ENCODE assay signal across 21 cellular contexts in the genomic region with DNA sequence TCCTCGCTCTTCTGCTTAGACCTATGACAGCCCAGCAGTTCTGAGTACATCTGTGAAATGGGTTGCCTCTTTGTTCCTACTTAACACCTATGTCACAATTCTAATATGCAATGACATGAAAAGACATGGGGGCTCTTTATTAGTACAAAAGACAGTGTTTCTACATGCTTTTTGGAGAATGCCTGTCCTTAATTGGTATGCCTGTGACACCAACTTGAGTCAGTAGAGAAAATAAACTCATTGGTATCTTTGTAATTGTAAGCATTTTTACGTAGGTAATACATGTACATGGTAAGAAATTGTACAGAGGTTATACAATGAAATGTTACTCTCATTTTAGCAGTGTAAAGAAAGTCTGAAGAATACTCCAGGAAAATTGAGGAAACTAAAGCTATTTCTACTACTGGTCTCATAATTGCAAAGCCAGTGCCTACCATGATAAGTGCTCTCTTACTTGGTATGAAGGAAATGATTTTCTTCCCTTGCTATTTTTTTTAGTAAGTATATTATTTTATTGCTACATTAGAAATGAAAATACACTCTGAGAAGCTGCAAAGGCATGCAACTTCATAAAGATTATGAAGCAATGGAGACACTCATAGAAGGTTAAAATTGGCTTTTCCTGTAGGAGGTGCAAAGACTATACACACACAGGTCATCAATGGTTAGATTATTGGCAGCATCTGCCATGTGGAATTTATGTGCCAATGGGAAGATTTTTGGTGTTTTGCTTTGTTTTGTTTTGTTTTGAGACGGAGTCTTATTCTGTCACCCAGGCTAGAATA.
"Had no signal": no experiment of that assay in that cellular context is flagged by ENCODE, and none has a peak within 500 bp of the region (broad histone marks: within the 10 kb centered on the region; RNA-seq: fewer than 3 reads in every experiment).

No MANE protein-coding gene starts in this region.

- H3K27me3 ChIP-seq: body of pancreas, cardiac muscle cell, gastroesophageal sphincter, tibial artery had no signal

- H3K27ac Mint-ChIP-seq: activated naive CD4-positive, alpha-beta T cell treated with anti-CD3 and anti-CD28 coated beads, Interleukin-2, amount 10 ng/mL, durations not matched to agents 7 days and 5 days; activated T-cell treated with anti-CD3 and anti-CD28 coated beads, Interleukin-2, amount 50 U/mL, for 72 hours; memory B cell; nephron; stimulated activated naive CD8-positive, alpha-beta T cell treated with anti-CD3 and anti-CD28 coated beads, Interleukin-15, Interleukin-2, amounts not matched to agents 100 ng/mL and 50 ng/mL, for 24 hours; WTC11 had no signal

- DNase-seq: activated effector memory CD4-positive, alpha-beta T cell treated with anti-CD3 and anti-CD28 coated beads, Interleukin-2, amount 50 U/mL, for 16 hours; activated naive CD4-positive, alpha-beta T cell treated with anti-CD3 and anti-CD28 coated beads, Interleukin-2, amount 10 ng/mL, durations not matched to agents 7 days and 5 days; activated T-cell treated with anti-CD3 and anti-CD28 coated beads, Interleukin-2, amount 50 U/mL, for 72 hours; anterior cingulate cortex; body of pancreas; hypothalamus; islet precursor cell; left colon; right cardiac atrium; stimulated activated CD4-positive, alpha-beta T cell treated with anti-CD3 and anti-CD28 coated beads, Interleukin-1b, Interleukin-23, amount 100 ng/mL, for 48 hours; substantia nigra; T-helper 1 cell; tibial artery had no signal

- H3K9me3 Mint-ChIP-seq: activated naive CD4-positive, alpha-beta T cell treated with anti-CD3 and anti-CD28 coated beads, Interleukin-2, amount 10 ng/mL, durations not matched to agents 7 days and 5 days; activated T-cell treated with anti-CD3 and anti-CD28 coated beads, Interleukin-2, amount 50 U/mL, for 72 hours; memory B cell; nephron; stimulated activated naive CD8-positive, alpha-beta T cell treated with anti-CD3 and anti-CD28 coated beads, Interleukin-15, Interleukin-2, amounts not matched to agents 100 ng/mL and 50 ng/mL, for 24 hours; WTC11 had no signal

- H3K79me2 ChIP-seq: parathyroid adenoma had no signal

- ATAC-seq: activated T-cell treated with anti-CD3 and anti-CD28 coated beads, Interleukin-2, amount 50 U/mL, for 72 hours; body of pancreas; gastroesophageal sphincter; left colon; right cardiac atrium; WTC11 had no signal

- H3K36me3 ChIP-seq: cardiac muscle cell, gastroesophageal sphincter, tibial artery had no signal

- H2AFZ ChIP-seq: parathyroid adenoma had no signal

- H3K4me3 Mint-ChIP-seq: activated naive CD4-positive, alpha-beta T cell treated with anti-CD3 and anti-CD28 coated beads, Interleukin-2, amount 10 ng/mL, durations not matched to agents 7 days and 5 days; activated T-cell treated with anti-CD3 and anti-CD28 coated beads, Interleukin-2, amount 50 U/mL, for 72 hours; memory B cell; nephron; stimulated activated naive CD8-positive, alpha-beta T cell treated with anti-CD3 and anti-CD28 coated beads, Interleukin-15, Interleukin-2, amounts not matched to agents 100 ng/mL and 50 ng/mL, for 24 hours; WTC11 had no signal

- H3K27ac ChIP-seq: body of pancreas, cardiac muscle cell, gastroesophageal sphincter, parathyroid adenoma, skin epidermis, tibial artery had no signal

- H3K4me3 ChIP-seq: body of pancreas, cardiac muscle cell, gastroesophageal sphincter, skin epidermis, tibial artery had no signal

- H3K9ac ChIP-seq: parathyroid adenoma had no signal

- H3K9me3 ChIP-seq: body of pancreas, gastroesophageal sphincter, tibial artery had no signal

- H3K27me3 Mint-ChIP-seq: memory B cell; stimulated activated naive CD8-positive, alpha-beta T cell treated with anti-CD3 and anti-CD28 coated beads, Interleukin-15, Interleukin-2, amounts not matched to agents 100 ng/mL and 50 ng/mL, for 24 hours had no signal
